ENCODE assay signal across 15 cellular contexts in the genomic region with DNA sequence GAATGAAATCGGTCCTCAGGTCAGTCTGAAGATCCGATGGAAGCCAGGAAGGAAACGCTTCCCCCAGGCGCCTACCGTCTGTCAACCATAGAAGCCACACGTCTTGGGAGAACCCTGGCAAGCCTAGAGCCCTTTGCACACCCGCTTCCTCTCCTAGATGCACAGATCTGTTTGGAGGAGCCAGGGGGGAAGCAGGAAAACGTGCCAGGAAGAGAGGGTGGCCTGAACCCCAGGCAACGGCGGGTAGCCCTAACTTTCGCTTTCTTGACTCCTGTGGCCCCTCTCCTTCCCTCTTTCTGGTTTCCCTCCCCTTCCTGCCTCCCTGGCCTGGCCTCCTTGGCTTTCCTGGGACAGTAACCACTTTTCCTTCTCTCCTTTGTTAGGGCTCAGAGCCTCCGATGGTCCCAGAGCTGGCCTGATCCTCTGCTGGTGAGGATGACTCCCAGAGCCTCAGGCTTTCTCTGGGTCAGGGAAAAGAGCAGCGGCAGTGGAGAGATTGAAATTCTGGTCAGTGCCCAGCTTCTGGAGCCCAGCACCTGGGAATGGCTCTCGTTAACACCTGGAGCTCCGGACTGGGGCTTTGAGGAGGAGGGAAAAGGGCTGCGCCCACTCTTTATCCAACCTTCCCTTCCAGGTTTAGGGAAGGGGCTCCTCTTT. TPM values are rescaled to one million over a fixed set of nuclear protein-coding genes. Genes with fewer than 3 reads are reported as not detected.
DNase-seq lines count a peak whose midpoint lies in the region; ATAC-seq, FAIRE-seq and TF ChIP-seq lines count a peak whose summit lies in the region.
"Had no signal": no experiment of that assay in that cellular context is flagged by ENCODE, and none has a peak within 500 bp of the region (broad histone marks: within the 10 kb centered on the region; RNA-seq: fewer than 3 reads in every experiment).

No MANE protein-coding gene starts in this region.

- no peak for TF ChIP-seq POLR2A in H54 (IDR thresholded peaks at IDR 0.05; ENCODE audit: low read depth, low read length)

- no peaks in the 10 kb centered on the region for H3K36me3 Mint-ChIP-seq in dendritic cell treated with granulocyte-macrophage colony-stimulating factor and Interleukin-4, amounts not matched to agents 40 ng/mL and 50 ng/mL, for 4 days (ENCODE audit: low read depth)

- H3K4me3 Mint-ChIP-seq in dendritic cell treated with granulocyte-macrophage colony-stimulating factor and Interleukin-4, amounts not matched to agents 40 ng/mL and 50 ng/mL, for 4 days = peak overlapping the region; percentile 24

- peaks cover 91% of the 10 kb centered on the region for H3K4me1 ChIP-seq in left ventricle myocardium inferior
- peaks cover 20 to 74% of the 10 kb centered on the region in 2 donors for H3K4me1 ChIP-seq in muscle layer of duodenum (ENCODE audit: control insufficient read depth in 1 of 2, insufficient read depth in 2 of 2, low read length in 2 of 2)
- H3K4me1 ChIP-seq in upper lobe of right lung = peaks cover 44% of the 10 kb centered on the region
- H3K4me1 ChIP-seq: colonic mucosa, SJSA1 had no signal

- no peaks in the 10 kb centered on the region for H3K9me3 Mint-ChIP-seq in dendritic cell treated with granulocyte-macrophage colony-stimulating factor and Interleukin-4, amounts not matched to agents 40 ng/mL and 50 ng/mL, for 4 days

- DNase-seq in left ventricle myocardium inferior (no peak), Right ventricle myocardium superior (no peak), upper lobe of right lung (no peak), hypothalamus (lab: John Stamatoyannopoulos, UW) (no peak), H54 (ENCODE audit: insufficient read length, low spot score) (no peak)
- DNase-seq: activated CD4-positive, CD25-positive, alpha-beta regulatory T cell treated with anti-CD3 and anti-CD28 coated beads, Interleukin-2, amount 50 U/mL, for 72 hours; AML-193; colonic mucosa; NCI-H510A; thyroid gland had no signal

- TF ChIP-seq CTCF in left ventricle myocardium inferior (IDR thresholded peaks at IDR 0.05; ENCODE audit: borderline replicate concordance) (no peak), upper lobe of right lung (IDR thresholded peaks at IDR 0.05) (no peak)

- intact Hi-C loops in left ventricle myocardium inferior (cut with micrococcal nuclease) = no loop called here
- intact Hi-C loops in Right ventricle myocardium superior (cut with DNase I) = no loop called here
- intact Hi-C loops in dendritic cell treated with granulocyte-macrophage colony-stimulating factor and Interleukin-4, amounts not matched to agents 40 ng/mL and 50 ng/mL, for 4 days (cut with micrococcal nuclease) = no loop called here
- intact Hi-C loops in upper lobe of right lung (cut with DNase I) = no loop called here

- H3K36me3 ChIP-seq in left ventricle myocardium inferior = no peaks in the 10 kb centered on the region
- no peaks in the 10 kb centered on the region for H3K36me3 ChIP-seq in muscle layer of duodenum (ENCODE audit: control insufficient read depth in 1 of 2, insufficient read depth in 2 of 2, low read length in 2 of 2)
- no peaks in the 10 kb centered on the region for H3K36me3 ChIP-seq in upper lobe of right lung
- H3K36me3 ChIP-seq: colonic mucosa, SJSA1, thyroid gland had no signal

- H3K27me3 Mint-ChIP-seq in dendritic cell treated with granulocyte-macrophage colony-stimulating factor and Interleukin-4, amounts not matched to agents 40 ng/mL and 50 ng/mL, for 4 days = peaks cover 72% of the 10 kb centered on the region

- peak overlapping the region; percentile 92 for H3K27ac ChIP-seq in left ventricle myocardium inferior (replicated peaks)
- H3K27ac ChIP-seq in muscle layer of duodenum (ENCODE audit: low read length) = peak overlapping the region; percentile 52
- peak overlapping the region; percentile 24 for H3K27ac ChIP-seq in upper lobe of right lung
- H3K27ac ChIP-seq: colonic mucosa, SJSA1 had no signal

- H3K27me3 ChIP-seq in left ventricle myocardium inferior (ENCODE audit: low read depth) = peaks cover 55% of the 10 kb centered on the region
- peaks cover 18% of the 10 kb centered on the region for H3K27me3 ChIP-seq in muscle layer of duodenum (ENCODE audit: low read depth, low read length)
- H3K27me3 ChIP-seq in upper lobe of right lung = peaks cover 29% of the 10 kb centered on the region
- H3K27me3 ChIP-seq: thyroid gland had no signal

- H3K4me3 ChIP-seq in left ventricle myocardium inferior = peak overlapping the region; percentile 87
- peak overlapping the region; percentile 35 to 82 for H3K4me3 ChIP-seq in muscle layer of duodenum (ENCODE audit: low read depth in 1 of 2, low read length in 2 of 2)
- peak overlapping the region; percentile 55 for H3K4me3 ChIP-seq in upper lobe of right lung
- H3K4me3 ChIP-seq: colonic mucosa, SJSA1 had no signal

- FAIRE-seq in H54 (lab: Jason Lieb, UNC) = no peak

- H3K27ac Mint-ChIP-seq in dendritic cell treated with granulocyte-macrophage colony-stimulating factor and Interleukin-4, amounts not matched to agents 40 ng/mL and 50 ng/mL, for 4 days = no peak overlapping the region

- H3K9me3 ChIP-seq in left ventricle myocardium inferior (replicated peaks) = no peaks in the 10 kb centered on the region
- H3K9me3 ChIP-seq in muscle layer of duodenum (ENCODE audit: control insufficient read depth in 1 of 2, low read length in 2 of 2) = no peaks in the 10 kb centered on the region
- H3K9me3 ChIP-seq in upper lobe of right lung = no peaks in the 10 kb centered on the region
- H3K9me3 ChIP-seq: colonic mucosa, SJSA1, thyroid gland had no signal

- ATAC-seq in Right ventricle myocardium superior (ENCODE audit: poor library complexity) = no peak
- no peak for ATAC-seq in upper lobe of right lung
- no peak for ATAC-seq in HG03108 (IDR thresholded peaks at IDR 0.05; ENCODE audit: unreplicated experiment)

- H3K4me1 Mint-ChIP-seq in dendritic cell treated with granulocyte-macrophage colony-stimulating factor and Interleukin-4, amounts not matched to agents 40 ng/mL and 50 ng/mL, for 4 days (ENCODE audit: low read depth) = peaks cover 53% of the 10 kb centered on the region

RNA-seq across cellular contexts. Expression of gene FXYD6, which starts 2.1 kb away (rescaled TPM):
- total RNA-seq in left ventricle myocardium inferior (30.2 TPM), Right ventricle myocardium superior (34.6 TPM), upper lobe of right lung (59.0 TPM)
- total RNA-seq: osteoblast had no signal

RNA-seq across cellular contexts. Expression of gene FXYD2, which starts 49.8 kb away (rescaled TPM):
- total RNA-seq in left ventricle myocardium inferior (1.3 TPM), Right ventricle myocardium superior (1.4 TPM), upper lobe of right lung (3.6 TPM)
- total RNA-seq: osteoblast, SJSA1 had no signal

RNA-seq across cellular contexts. Expression of gene TMPRSS13, which starts 54.8 kb away (rescaled TPM):
- total RNA-seq in left ventricle myocardium inferior (not detected), Right ventricle myocardium superior (not detected), upper lobe of right lung (9.9 TPM)
- total RNA-seq: osteoblast, SJSA1 had no signal

Comparison
In these comparisons a context has a peak if more than half of its experiments do, and no peak if none do; other contexts are left out.
1. H3K27ac ChIP-seq: peak in every context shown above with its lines; median percentile 92 in left ventricle myocardium inferior; 52 in muscle layer of duodenum; 24 in upper lobe of right lung.
2. RNA of gene TMPRSS13, which starts 54.8 kb away (total RNA-seq): 9.9 TPM in upper lobe of right lung (single experiment); not detected in Right ventricle myocardium superior (single experiment) and not detected in left ventricle myocardium inferior (single experiment); every median in the first group is over 10 times any median in the second.
3. Peak in every context shown above with its lines, with median percentiles within 50 percentile points of each other: H3K4me3 ChIP-seq.